8 cellular contexts compared by ENCODE assay signal in genomic region chr16:27408012-27408601, GRCh38. TPM values are rescaled to one million over a fixed set of nuclear protein-coding genes. Genes with fewer than 3 reads are reported as not detected.
DNase-seq lines count a peak whose midpoint lies in the region; ATAC-seq and TF ChIP-seq lines count a peak whose summit lies in the region.

No MANE protein-coding gene starts in this region.

- in situ Hi-C loops in transverse colon (cut with MboI; ENCODE audit: low pct_ligation_motif_present in 1 of 4, low pct_unique_long_range_greater_than_20kb in 1 of 4, low sequenced_read_pairs in 3 of 4): no loop called here

- DNase-seq in CD8-positive, alpha-beta memory T cell: peak in 3 of 5 donors; percentile 27 to 64 (median 35)
- DNase-seq in NCI-H226 (peak; percentile 44), chondrocyte (ENCODE audit: low spot score) (no peak), stromal cell of bone marrow (ENCODE audit: low read depth) (peak; percentile 79), T-helper 9 cell (no peak), RPMI8226 (no peak), transverse colon (no peak)

- peaks cover 15 to 62% (median 17%) of the 10 kb centered on the region in 3 donors for H3K36me3 Mint-ChIP-seq in CD8-positive, alpha-beta memory T cell
- peaks cover 6% of the 10 kb centered on the region for H3K36me3 Mint-ChIP-seq in chondrocyte (ENCODE audit: low read depth)

- H3K4me3 ChIP-seq in CD8-positive, alpha-beta memory T cell (ENCODE audit: low read length): peak overlapping the region; percentile 6
- H3K4me3 ChIP-seq in transverse colon: no peak overlapping the region

- peak overlapping the region; percentile 71 to 100 (median 99) for H3K4me3 Mint-ChIP-seq in CD8-positive, alpha-beta memory T cell
- H3K4me3 Mint-ChIP-seq in chondrocyte (ENCODE audit: unreplicated experiment): no peak overlapping the region

- TF ChIP-seq POLR2A in transverse colon (IDR thresholded peaks at IDR 0.05): no peak

- H3K9me3 Mint-ChIP-seq in CD8-positive, alpha-beta memory T cell: peaks cover 0 to 11% (median 0%) of the 10 kb centered on the region in 5 donors
- peaks cover 9% of the 10 kb centered on the region for H3K9me3 Mint-ChIP-seq in chondrocyte (ENCODE audit: low read depth)

- no peaks in the 10 kb centered on the region for H3K9me3 ChIP-seq in CD8-positive, alpha-beta memory T cell (ENCODE audit: low read length)
- peaks cover 0 to 4% of the 10 kb centered on the region in 2 donors for H3K9me3 ChIP-seq in transverse colon

- no peaks in the 10 kb centered on the region for H3K27me3 ChIP-seq in CD8-positive, alpha-beta memory T cell (ENCODE audit: insufficient read depth, low read length, poor library complexity, severe bottlenecking)
- H3K27me3 ChIP-seq in transverse colon: no peaks in the 10 kb centered on the region

- TF ChIP-seq EP300 in transverse colon (IDR thresholded peaks at IDR 0.05; ENCODE audit: low read depth): no peak

- TF ChIP-seq CTCF in chondrocyte (IDR thresholded peaks at IDR 0.05): no peak
- no peak for TF ChIP-seq CTCF in transverse colon (IDR thresholded peaks at IDR 0.05)

- peaks cover 4% of the 10 kb centered on the region for H3K36me3 ChIP-seq in CD8-positive, alpha-beta memory T cell (ENCODE audit: insufficient read depth, low read length)
- no peaks in the 10 kb centered on the region for H3K36me3 ChIP-seq in transverse colon

- peaks cover 70% of the 10 kb centered on the region for H3K4me1 ChIP-seq in CD8-positive, alpha-beta memory T cell (ENCODE audit: insufficient read depth, low read length)
- peaks cover 0 to 8% (median 0%) of the 10 kb centered on the region in 4 donors for H3K4me1 ChIP-seq in transverse colon

- H3K4me1 Mint-ChIP-seq in CD8-positive, alpha-beta memory T cell: peaks cover 84 to 95% (median 93%) of the 10 kb centered on the region in 3 donors
- H3K4me1 Mint-ChIP-seq in chondrocyte (ENCODE audit: low read depth): peaks cover 41% of the 10 kb centered on the region

- POLR2A ChIA-PET in CD8-positive, alpha-beta memory T cell (lab: Charles Lee): interaction anchor here (0.9 to 4.8 kb wide), 2 partner anchors 40 to 80 kb away, joined by 6 to 33 read pairs; no protein-coding TSS in a partner anchor

- intact Hi-C loops in transverse colon (cut with DNase I; ENCODE audit: low total_unique reads): no loop called here

- peak overlapping the region; percentile 2 for H3K27ac ChIP-seq in CD8-positive, alpha-beta memory T cell (ENCODE audit: low read depth, low read length)
- no peak overlapping the region for H3K27ac ChIP-seq in transverse colon

- ATAC-seq in GM21381 (IDR thresholded peaks at IDR 0.05; ENCODE audit: unreplicated experiment): peak; percentile 35

- CTCF ChIA-PET in CD8-positive, alpha-beta memory T cell (lab: Charles Lee): interaction anchor here (0.9 to 5.1 kb wide), 6 partner anchors 33 to 173 kb away, joined by 3 to 23 read pairs (median 4); no protein-coding TSS in a partner anchor

- H3K27ac Mint-ChIP-seq in CD8-positive, alpha-beta memory T cell: peak overlapping the region; percentile 91 to 100 (median 98)
- H3K27ac Mint-ChIP-seq in chondrocyte (ENCODE audit: unreplicated experiment): peak overlapping the region; percentile 91

- H3K27me3 Mint-ChIP-seq in CD8-positive, alpha-beta memory T cell: peaks cover 0 to 7% of the 10 kb centered on the region in 2 donors
- H3K27me3 Mint-ChIP-seq in chondrocyte (ENCODE audit: low read depth): no peaks in the 10 kb centered on the region

- 47 to 52% methylated on average over 2 to 3 of the region's 3 CpGs for WGBS in transverse colon (ENCODE audit: low coverage in 1 of 2), 2 donors

RNA-seq across cellular contexts. Expression of gene IL21R, which starts 6.1 kb away (rescaled TPM):
- total RNA-seq in CD8-positive, alpha-beta memory T cell: 10 to 100 TPM; 80.5 to 84.5 TPM
- polyA plus RNA-seq in CD8-positive, alpha-beta memory T cell: 53.7 TPM
- total RNA-seq in chondrocyte (2.1 to 11.3 TPM (median 2.2 TPM) in 3 replicates), transverse colon (1 to 10 TPM in 1 of 4 donors, under 1 TPM in 2, not detected in 1; 0.20 to 1.1 (median 0.27) TPM)

Comparison
In these comparisons a context has a peak if more than half of its experiments do, and no peak if none do; other contexts are left out.
1. DNase-seq: peak in CD8-positive, alpha-beta memory T cell (3 of 5), NCI-H226 (single experiment) and stromal cell of bone marrow (single experiment); none in chondrocyte (single experiment), T-helper 9 cell (single experiment), RPMI8226 (single experiment) and transverse colon (single experiment).